ENCODE assay signal across 1 cellular context in genomic region chr1:159161001-159161718, GRCh38.
TF ChIP-seq lines count a peak whose summit lies in the region.

No MANE protein-coding gene starts in this region.

TF ChIP-seq in GM23338, 12 proteins besides CTCF, POLR2A, EP300 and RAD21 (continued from another document):
- TF ChIP-seq REST (IDR thresholded peaks at IDR 0.05; ENCODE audit: unreplicated experiment) (no peak), POLR2AphosphoS5 (IDR thresholded peaks at IDR 0.05; ENCODE audit: low read depth) (no peak), STAT1 (IDR thresholded peaks at IDR 0.05; ENCODE audit: unreplicated experiment) (no peak)
